In the genomic region with DNA sequence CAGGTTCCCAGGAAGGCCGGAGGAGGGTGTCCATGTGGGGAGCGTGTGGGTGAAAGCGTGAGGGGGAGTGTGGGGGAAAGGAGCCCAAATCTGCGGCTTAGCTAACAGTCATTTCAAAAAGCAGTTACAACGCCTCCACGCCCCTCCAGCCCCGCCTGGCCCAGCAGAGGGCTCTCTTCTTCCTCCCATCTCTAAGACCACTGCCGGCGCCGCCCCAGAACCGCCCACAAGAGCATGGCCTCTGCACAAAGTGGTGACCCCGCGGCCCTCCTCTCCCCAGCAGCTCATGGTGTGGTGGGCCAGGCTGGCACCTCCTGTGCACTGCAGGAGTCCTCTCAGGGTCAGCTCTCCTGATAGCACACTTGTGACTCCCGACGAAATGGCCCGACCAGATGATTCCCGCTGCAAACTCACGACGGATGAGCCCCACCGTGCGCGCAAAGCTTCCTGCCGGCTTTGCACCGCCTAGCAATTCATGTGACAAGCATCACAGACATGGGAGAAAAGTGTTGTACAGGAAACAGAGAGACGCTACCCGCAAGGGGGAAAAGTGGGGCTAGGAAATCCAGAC, we compare ENCODE assay signal across 8 cellular contexts. TPM values are rescaled to one million over a fixed set of nuclear protein-coding genes. Genes with fewer than 3 reads are reported as not detected.
A peak's percentile ranks its signal among the peaks of the same experiment; 100 is the strongest.
DNase-seq lines count a peak whose midpoint lies in the region; ATAC-seq and TF ChIP-seq lines count a peak whose summit lies in the region.

No MANE protein-coding gene starts in this region.

- H3K4me3 ChIP-seq in PC-9: peak overlapping the region; percentile 61

- peak; percentile 81 for TF ChIP-seq CTCF in PC-9 (conservative IDR thresholded peaks at IDR 0.05)
- TF ChIP-seq CTCF in neural crest cell (conservative IDR thresholded peaks at IDR 0.05): peak; percentile 61

- peak overlapping the region; percentile 89 for H3K27ac Mint-ChIP-seq in activated T-helper 2 cell treated with anti-CD3 and anti-CD28 coated beads, Interferon-gamma antibody, Interleukin-2, Interleukin-4, amounts not matched to agents 10 μg/mL and 5 μg/mL and 100 μg/mL, durations not matched to agents 14 hours and 24 hours and 36 hours
- H3K27ac Mint-ChIP-seq in neural crest cell (ENCODE audit: unreplicated experiment): peak overlapping the region; percentile 97
- H3K27ac Mint-ChIP-seq in stimulated activated naive CD8-positive, alpha-beta T cell treated with anti-CD3 and anti-CD28 coated beads, Interleukin-15, amount 100 ng/mL, for 72 hours: peak overlapping the region; percentile 90 to 96

- CTCF ChIA-PET in PC-9 (lab: Charles Lee): interaction anchor here (0.6 to 2.1 kb wide), 10 partner anchors 8 to 163 kb away, joined by 3 to 17 read pairs (median 5); no protein-coding TSS in a partner anchor

- H3K9me3 Mint-ChIP-seq in activated T-helper 2 cell treated with anti-CD3 and anti-CD28 coated beads, Interferon-gamma antibody, Interleukin-2, Interleukin-4, amounts not matched to agents 10 μg/mL and 5 μg/mL and 100 μg/mL, durations not matched to agents 14 hours and 24 hours and 36 hours: peaks cover 7% of the 10 kb centered on the region
- peaks cover 9% of the 10 kb centered on the region for H3K9me3 Mint-ChIP-seq in neural crest cell
- H3K9me3 Mint-ChIP-seq in stimulated activated naive CD8-positive, alpha-beta T cell treated with anti-CD3 and anti-CD28 coated beads, Interleukin-15, amount 100 ng/mL, for 72 hours: peaks cover 11 to 13% of the 10 kb centered on the region in 2 donors

- DNase-seq in CD1c-positive myeloid dendritic cell (ENCODE audit: extremely low spot score) (peak; percentile 77), PC-9 (peak; percentile 66 to 87), fibroblast of the conjunctiva (ENCODE audit: low read depth) (peak; percentile 60), neural crest cell (ENCODE audit: low read depth, low spot score) (peak; percentile 77)
- DNase-seq in activated T-helper 2 cell treated with anti-CD3 and anti-CD28 coated beads, Interferon-gamma antibody, Interleukin-2, Interleukin-4, amounts not matched to agents 10 μg/mL and 5 μg/mL and 100 μg/mL, durations not matched to agents 14 hours and 24 hours and 36 hours (ENCODE audit: low spot score): peak; percentile 84
- peak; percentile 82 to 90 for DNase-seq in stimulated activated naive CD8-positive, alpha-beta T cell treated with anti-CD3 and anti-CD28 coated beads, Interleukin-15, amount 100 ng/mL, for 72 hours

- H3K79me2 ChIP-seq in PC-9 (ENCODE audit: low read depth): no peaks in the 10 kb centered on the region

- H3K4me1 Mint-ChIP-seq in activated T-helper 2 cell treated with anti-CD3 and anti-CD28 coated beads, Interferon-gamma antibody, Interleukin-2, Interleukin-4, amounts not matched to agents 10 μg/mL and 5 μg/mL and 100 μg/mL, durations not matched to agents 14 hours and 24 hours and 36 hours (ENCODE audit: low read depth): peaks cover 20% of the 10 kb centered on the region
- H3K4me1 Mint-ChIP-seq in neural crest cell: peaks cover 30% of the 10 kb centered on the region
- peaks cover 19% of the 10 kb centered on the region for H3K4me1 Mint-ChIP-seq in stimulated activated naive CD8-positive, alpha-beta T cell treated with anti-CD3 and anti-CD28 coated beads, Interleukin-15, amount 100 ng/mL, for 72 hours

- no TSS peak for BruUV-seq in PC-9 (replicated peaks; lab: Mats Ljungman, UMichigan)

- H3K4me3 Mint-ChIP-seq in activated T-helper 2 cell treated with anti-CD3 and anti-CD28 coated beads, Interferon-gamma antibody, Interleukin-2, Interleukin-4, amounts not matched to agents 10 μg/mL and 5 μg/mL and 100 μg/mL, durations not matched to agents 14 hours and 24 hours and 36 hours (ENCODE audit: low read depth): peak overlapping the region; percentile 85
- H3K4me3 Mint-ChIP-seq in neural crest cell: peak overlapping the region; percentile 88
- peak overlapping the region; percentile 93 to 94 for H3K4me3 Mint-ChIP-seq in stimulated activated naive CD8-positive, alpha-beta T cell treated with anti-CD3 and anti-CD28 coated beads, Interleukin-15, amount 100 ng/mL, for 72 hours

- H2AFZ ChIP-seq in PC-9: peak overlapping the region; percentile 78

- intact Hi-C loops in PC-9 (cut with micrococcal nuclease; ENCODE audit: unreplicated experiment): loop anchor here (1.0 kb wide), 3 partner anchors 98 to 162 kb away; no protein-coding TSS in a partner anchor
- intact Hi-C loops in activated T-helper 2 cell treated with anti-CD3 and anti-CD28 coated beads, Interferon-gamma antibody, Interleukin-2, Interleukin-4, amounts not matched to agents 10 μg/mL and 5 μg/mL and 100 μg/mL, durations not matched to agents 14 hours and 24 hours and 36 hours (cut with micrococcal nuclease): loop anchor here (1.0 to 10.0 kb wide), 6 partner anchors 13 to 305 kb away; a partner anchor contains a TSS

- peaks cover 9% of the 10 kb centered on the region for H3K4me1 ChIP-seq in PC-9 (replicated peaks; ENCODE audit: insufficient read depth)

- H3K27me3 ChIP-seq in PC-9 (ENCODE audit: insufficient read depth, low read depth): no peaks in the 10 kb centered on the region

- no peaks in the 10 kb centered on the region for H4K20me1 ChIP-seq in PC-9 (ENCODE audit: insufficient read depth)

- no peaks in the 10 kb centered on the region for H3K9me3 ChIP-seq in PC-9 (ENCODE audit: insufficient read depth, low read depth)

- no peaks in the 10 kb centered on the region for H3K36me3 ChIP-seq in PC-9 (ENCODE audit: low read depth)

- H3K9me2 ChIP-seq in PC-9 (ENCODE audit: insufficient read depth): no peaks in the 10 kb centered on the region

- no peaks in the 10 kb centered on the region for H3K36me3 Mint-ChIP-seq in activated T-helper 2 cell treated with anti-CD3 and anti-CD28 coated beads, Interferon-gamma antibody, Interleukin-2, Interleukin-4, amounts not matched to agents 10 μg/mL and 5 μg/mL and 100 μg/mL, durations not matched to agents 14 hours and 24 hours and 36 hours (ENCODE audit: low read depth)
- H3K36me3 Mint-ChIP-seq in neural crest cell (ENCODE audit: low read depth): peaks cover 6% of the 10 kb centered on the region

- peak overlapping the region; percentile 43 for H3K27ac ChIP-seq in PC-9

- H3K4me2 ChIP-seq in PC-9: peak overlapping the region; percentile 77

- POLR2A ChIA-PET in PC-9 (lab: Charles Lee; ENCODE audit: unreplicated experiment): interaction anchor here (0.5 kb wide), 1 partner anchor 357 kb away, joined by 24 read pairs; no protein-coding TSS in a partner anchor

- peaks cover 1% of the 10 kb centered on the region for H3K27me3 Mint-ChIP-seq in activated T-helper 2 cell treated with anti-CD3 and anti-CD28 coated beads, Interferon-gamma antibody, Interleukin-2, Interleukin-4, amounts not matched to agents 10 μg/mL and 5 μg/mL and 100 μg/mL, durations not matched to agents 14 hours and 24 hours and 36 hours (ENCODE audit: low read depth)
- H3K27me3 Mint-ChIP-seq in neural crest cell (ENCODE audit: low read depth): no peaks in the 10 kb centered on the region
- no peaks in the 10 kb centered on the region for H3K27me3 Mint-ChIP-seq in stimulated activated naive CD8-positive, alpha-beta T cell treated with anti-CD3 and anti-CD28 coated beads, Interleukin-15, amount 100 ng/mL, for 72 hours

- ATAC-seq in GM19324 (IDR thresholded peaks at IDR 0.05; ENCODE audit: low FRiP score, unreplicated experiment) (peak; percentile 100), HG03442 (IDR thresholded peaks at IDR 0.05; ENCODE audit: unreplicated experiment) (peak; percentile 98)
- ATAC-seq in stimulated activated naive CD8-positive, alpha-beta T cell treated with anti-CD3 and anti-CD28 coated beads, Interleukin-15, amount 100 ng/mL, for 72 hours: peak; percentile 98

- peaks cover 12% of the 10 kb centered on the region for H3F3A ChIP-seq in PC-9 (ENCODE audit: insufficient read depth, low read depth)

RNA-seq across cellular contexts. Expression of a gene that starts 12.4 kb away (rescaled TPM):
- 28.4 and 43.5 TPM in 2 replicates for total RNA-seq in PC-9 (2021)
- 33.8 and 36.6 TPM in 2 replicates for total RNA-seq in activated T-helper 2 cell treated with anti-CD3 and anti-CD28 coated beads, Interferon-gamma antibody, Interleukin-2, Interleukin-4, amounts not matched to agents 10 μg/mL and 5 μg/mL and 100 μg/mL, durations not matched to agents 14 hours and 24 hours and 36 hours
- total RNA-seq in neural crest cell: 43.1 and 47.0 TPM in 2 replicates

RNA-seq across cellular contexts. Expression of a gene that starts 37.1 kb away (rescaled TPM):
- total RNA-seq in PC-9 (2021) (0.24 TPM in 1 of 2 replicates, not detected in the other), neural crest cell (not detected in 2 replicates)
- total RNA-seq in activated T-helper 2 cell treated with anti-CD3 and anti-CD28 coated beads, Interferon-gamma antibody, Interleukin-2, Interleukin-4, amounts not matched to agents 10 μg/mL and 5 μg/mL and 100 μg/mL, durations not matched to agents 14 hours and 24 hours and 36 hours: not detected in 2 replicates

RNA-seq across cellular contexts. Expression of a gene that starts 43.5 kb away (rescaled TPM):
- total RNA-seq in PC-9 (2021) (0.90 and 2.5 TPM in 2 replicates), neural crest cell (not detected in 2 replicates)
- 0.11 and 0.18 TPM in 2 replicates for total RNA-seq in activated T-helper 2 cell treated with anti-CD3 and anti-CD28 coated beads, Interferon-gamma antibody, Interleukin-2, Interleukin-4, amounts not matched to agents 10 μg/mL and 5 μg/mL and 100 μg/mL, durations not matched to agents 14 hours and 24 hours and 36 hours

RNA-seq across cellular contexts. Expression of a gene that starts 43.6 kb away (rescaled TPM):
- total RNA-seq in PC-9 (2021) (0.07 and 0.08 TPM in 2 replicates), neural crest cell (0.11 and 0.19 TPM in 2 replicates)
- total RNA-seq in activated T-helper 2 cell treated with anti-CD3 and anti-CD28 coated beads, Interferon-gamma antibody, Interleukin-2, Interleukin-4, amounts not matched to agents 10 μg/mL and 5 μg/mL and 100 μg/mL, durations not matched to agents 14 hours and 24 hours and 36 hours: 0.11 and 1.1 TPM in 2 replicates

Comparison
In these comparisons a context has a peak if more than half of its experiments do, and no peak if none do; other contexts are left out.
1. Peak in every context shown above with its lines: DNase-seq, ATAC-seq, H3K4me3 ChIP-seq and H3K27ac ChIP-seq.